14 cellular contexts compared by ENCODE assay signal in the genomic region with DNA sequence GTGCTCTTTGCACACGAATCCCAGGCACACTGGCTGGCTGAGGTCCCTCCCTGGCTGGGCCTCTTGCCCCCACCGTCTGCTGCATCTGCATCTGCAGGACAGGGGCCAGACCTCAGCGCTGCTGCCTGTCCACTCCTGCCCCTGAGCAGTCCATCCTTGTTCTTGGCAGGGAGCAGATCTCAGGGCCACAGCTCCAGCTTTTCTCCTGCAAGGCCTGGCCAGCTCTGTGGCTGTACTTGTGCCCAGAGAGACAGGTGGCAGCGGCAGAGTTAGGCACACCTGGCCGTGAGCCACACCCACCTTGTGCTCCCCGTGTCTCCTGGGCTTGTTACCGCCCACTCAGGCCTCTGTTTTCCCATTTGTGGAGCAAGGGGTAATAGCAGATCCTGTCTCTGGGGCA. TPM values are rescaled to one million over a fixed set of nuclear protein-coding genes. Genes with fewer than 3 reads are reported as not detected.
DNase-seq lines count a peak whose midpoint lies in the region; ATAC-seq and TF ChIP-seq lines count a peak whose summit lies in the region.
"Had no signal": no experiment of that assay in that cellular context is flagged by ENCODE, and none has a peak within 500 bp of the region (broad histone marks: within the 10 kb centered on the region; RNA-seq: fewer than 3 reads in every experiment).

No MANE protein-coding gene starts in this region.

- TF ChIP-seq POLR2A in sigmoid colon (IDR thresholded peaks at IDR 0.05): no peak

- POLR2A ChIA-PET in RWPE1 (lab: Yijun Ruan, JAX; ENCODE audit: low non-redundant PET): no interaction called here
- POLR2A ChIA-PET in GM10248 (lab: Yijun Ruan, JAX): no interaction called here

- CTCF ChIA-PET in RWPE1 (lab: Yijun Ruan, JAX): no interaction called here
- CTCF ChIA-PET in GM10248 (lab: Yijun Ruan, JAX): interaction anchor here (1.4 kb wide), 1 partner anchor 143 kb away, joined by 4 read pairs; no protein-coding TSS in a partner anchor

- H3K36me3 ChIP-seq in sigmoid colon: no peaks in the 10 kb centered on the region
- no peaks in the 10 kb centered on the region for H3K36me3 ChIP-seq in WERI-Rb-1

- no peak for TF ChIP-seq CTCF in RWPE1 (conservative IDR thresholded peaks at IDR 0.05; ENCODE audit: low read depth)
- no peak for TF ChIP-seq CTCF in sigmoid colon (IDR thresholded peaks at IDR 0.05)
- TF ChIP-seq CTCF in GM10248 (IDR thresholded peaks at IDR 0.05; ENCODE audit: control extremely low read depth, extremely low read depth, low read depth, missing control alignments): no peak
- TF ChIP-seq CTCF in WERI-Rb-1 (IDR thresholded peaks at IDR 0.05; ENCODE audit: low read depth, low read length): no peak

- H3K4me1 ChIP-seq in sigmoid colon: peaks cover 0 to 91% (median 75%) of the 10 kb centered on the region in 4 donors

- peak; percentile 26 for DNase-seq in DMS153 treated with DMSO at 0.1 percent for 48 hours (lab: John Stamatoyannopoulos, UW; ENCODE audit: unreplicated experiment)
- no peak for DNase-seq in RWPE1 (ENCODE audit: low spot score)
- DNase-seq in sigmoid colon: no peak
- no peak for DNase-seq in GM10248 (ENCODE audit: extremely low spot score)
- DNase-seq in NCI-H226: no peak
- no peak for DNase-seq in WERI-Rb-1
- DNase-seq: activated CD8-positive, alpha-beta T cell treated with anti-CD3 and anti-CD28 coated beads, Interleukin-2, amount 10 ng/mL, durations not matched to agents 7 days and 5 days; activated naive CD4-positive, alpha-beta T cell; GF-D8; nephron progenitor cell; PC-3 had no signal

- H3K27me3 ChIP-seq in layer of hippocampus (ENCODE audit: control insufficient read depth, insufficient read depth, low read length) (no peaks in the 10 kb centered on the region), sigmoid colon (no peaks in the 10 kb centered on the region), WERI-Rb-1 (ENCODE audit: insufficient read depth, low read depth, severe bottlenecking) (no peaks in the 10 kb centered on the region)

- ATAC-seq in HG02678 (IDR thresholded peaks at IDR 0.05; ENCODE audit: unreplicated experiment): no peak
- ATAC-seq: activated CD8-positive, alpha-beta T cell treated with anti-CD3 and anti-CD28 coated beads, Interleukin-2, amount 10 ng/mL, durations not matched to agents 7 days and 5 days; PC-3 had no signal

- H3K9me3 ChIP-seq in sigmoid colon (no peaks in the 10 kb centered on the region), WERI-Rb-1 (ENCODE audit: severe bottlenecking) (no peaks in the 10 kb centered on the region)

- WGBS in sigmoid colon, 2 donors: 12 to 63% methylated on average over 7 of the region's 7 CpGs

- no peak overlapping the region for H3K4me3 ChIP-seq in sigmoid colon
- H3K4me3 ChIP-seq in WERI-Rb-1 (ENCODE audit: low read depth, low read length): no peak overlapping the region

- intact Hi-C loops in sigmoid colon (cut with DNase I): no loop called here

- TF ChIP-seq EP300 in sigmoid colon (IDR thresholded peaks at IDR 0.05): no peak

- H3K27ac ChIP-seq in RWPE1 (peak overlapping the region; percentile 99), layer of hippocampus (ENCODE audit: low read depth, low read length) (peak overlapping the region; percentile 75), sigmoid colon (peak overlapping the region; percentile 52 to 86 (median 75)), WERI-Rb-1 (no peak overlapping the region)
- H3K27ac ChIP-seq: C4-2B had no signal

RNA-seq across cellular contexts. Expression of a gene that starts 13.9 kb away (rescaled TPM):
- 10 to 100 TPM in 2 of 4 donors, 1 to 10 TPM in 2; 8.2 to 24.1 (median 14.2) TPM for total RNA-seq in sigmoid colon
- polyA plus RNA-seq in sigmoid colon: 10 to 100 TPM; 13.8 to 36.2 (median 24.7) TPM
